ENCODE assay signal across 8 cellular contexts in the genomic region with DNA sequence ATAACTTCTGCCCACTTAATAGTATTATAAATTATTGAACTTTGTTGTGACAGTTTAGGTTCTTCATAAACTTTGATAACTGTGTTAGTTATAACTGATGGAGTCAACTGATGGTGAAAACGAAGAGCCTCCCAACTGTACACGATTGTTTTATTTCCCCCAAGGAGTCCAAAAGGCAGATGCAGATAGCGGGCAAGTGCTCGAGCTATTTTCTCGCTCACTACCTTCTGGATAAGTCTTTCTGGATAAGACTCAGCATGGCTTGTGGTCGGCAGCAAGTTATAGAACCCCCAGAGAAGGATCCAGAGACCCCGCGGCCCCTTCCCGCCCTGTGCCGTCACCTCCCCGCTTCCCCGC. TPM values are rescaled to one million over a fixed set of nuclear protein-coding genes. Genes with fewer than 3 reads are reported as not detected.
DNase-seq lines count a peak whose midpoint lies in the region; ATAC-seq, FAIRE-seq and TF ChIP-seq lines count a peak whose summit lies in the region.

No MANE protein-coding gene starts in this region.

- peak overlapping the region; percentile 74 to 82 for H3K9ac ChIP-seq in mucosa of rectum (ENCODE audit: low read depth in 1 of 2, low read length in 2 of 2)

- H3K36me3 ChIP-seq in heart right ventricle (peaks cover 0 to 13% (median 10%) of the 10 kb centered on the region in 9 donors), bronchial epithelial cell (ENCODE audit: control insufficient read depth, insufficient read depth, low read length) (no peaks in the 10 kb centered on the region), mucosa of rectum (ENCODE audit: control insufficient read depth in 2 of 2, insufficient read depth in 2 of 2, low read length in 2 of 2) (peaks cover 0 to 4% of the 10 kb centered on the region in 2 donors)

- peak in 2 of 8 donors; percentile 10 to 15 for ATAC-seq in heart right ventricle
- no peak for ATAC-seq in left cardiac atrium

- intact Hi-C loops in heart right ventricle (cut with DNase I) (loop anchor here in 1 of 10 donors (10.0 kb wide), 1 partner anchor 65 kb away; a partner anchor contains a TSS), left cardiac atrium (cut with DNase I) (no loop called here)

- H3K27ac ChIP-seq in heart right ventricle: peak overlapping the region; percentile 83 to 96 (median 92)
- H3K27ac ChIP-seq in mucosa of rectum (ENCODE audit: low read depth in 2 of 2, low read length in 2 of 2): peak overlapping the region; percentile 82

- 0 to 1% methylated on average over 11 to 12 of the region's 12 CpGs for WGBS in heart right ventricle, 2 donors

- DNase-seq in heart right ventricle (no peak), left cardiac atrium (no peak), bronchial epithelial cell (ENCODE audit: low read depth) (peak; percentile 25), EL (no peak), AML-193 (lab: John Stamatoyannopoulos, UW) (no peak), GM19238 (ENCODE audit: insufficient read length, low spot score) (no peak)
- peak; percentile 47 for DNase-seq in Jurkat, Clone E6-1 (ENCODE audit: low read depth, low spot score)

- no peaks in the 10 kb centered on the region for H3K9me3 ChIP-seq in heart right ventricle
- H3K9me3 ChIP-seq in mucosa of rectum (ENCODE audit: control insufficient read depth in 2 of 2, low read length in 2 of 2): no peaks in the 10 kb centered on the region

- H3K4me3 ChIP-seq in heart right ventricle: peak overlapping the region; percentile 52 to 93 (median 81)
- H3K4me3 ChIP-seq in Jurkat, Clone E6-1 (ENCODE audit: low read length): peak overlapping the region; percentile 82
- peak overlapping the region; percentile 84 for H3K4me3 ChIP-seq in bronchial epithelial cell (ENCODE audit: low read depth, low read length)
- peak overlapping the region; percentile 78 to 89 for H3K4me3 ChIP-seq in mucosa of rectum (ENCODE audit: low read length in 2 of 2)

- no peak for FAIRE-seq in bronchial epithelial cell (lab: Jason Lieb, UNC)

- no peaks in the 10 kb centered on the region for H3K27me3 ChIP-seq in heart right ventricle
- no peaks in the 10 kb centered on the region for H3K27me3 ChIP-seq in bronchial epithelial cell (ENCODE audit: control insufficient read depth, insufficient read depth, low read length)
- no peaks in the 10 kb centered on the region for H3K27me3 ChIP-seq in mucosa of rectum (ENCODE audit: control insufficient read depth in 2 of 2, insufficient read depth in 2 of 2, low read length in 2 of 2)

- no peak for TF ChIP-seq CTCF in heart right ventricle (IDR thresholded peaks at IDR 0.05)
- TF ChIP-seq CTCF in bronchial epithelial cell (IDR thresholded peaks at IDR 0.05; ENCODE audit: insufficient read depth, low read length, severe bottlenecking): no peak

- peaks cover 0 to 34% (median 19%) of the 10 kb centered on the region in 9 donors for H3K4me1 ChIP-seq in heart right ventricle
- H3K4me1 ChIP-seq in mucosa of rectum (ENCODE audit: control insufficient read depth in 2 of 2, insufficient read depth in 2 of 2, low read length in 2 of 2): peaks cover 8 to 11% of the 10 kb centered on the region in 2 donors

RNA-seq across cellular contexts. Expression of a gene that starts 0.5 kb away (rescaled TPM):
- total RNA-seq in heart right ventricle (10 to 100 TPM in 9 of 10 donors, 1 to 10 TPM in 1; 9.5 to 15.3 (median 12.8) TPM), left cardiac atrium (10 to 100 TPM; 10.4 to 14.7 TPM), bronchial epithelial cell (10.0 and 14.0 TPM in 2 replicates)
- 10 to 100 TPM in 1 of 2 donors, 1 to 10 TPM in 1; 7.7 to 23.0 TPM for polyA plus RNA-seq in heart right ventricle
- 35.7 TPM for polyA plus RNA-seq in Jurkat, Clone E6-1 (2012; ENCODE audit: insufficient read depth, insufficient read length)

Comparison
In these comparisons a context has a peak if more than half of its experiments do, and no peak if none do; other contexts are left out.
1. DNase-seq: peak in Jurkat, Clone E6-1 (single experiment) and bronchial epithelial cell (single experiment); none in heart right ventricle (0 of 2), left cardiac atrium (single experiment), EL (single experiment), AML-193 (0 of 2) and GM19238 (single experiment).
2. Peak in every context shown above with its lines, with median percentiles within 50 percentile points of each other: H3K4me3 ChIP-seq.